Comparison of ENCODE assay signal across 31 cellular contexts in the genomic region with DNA sequence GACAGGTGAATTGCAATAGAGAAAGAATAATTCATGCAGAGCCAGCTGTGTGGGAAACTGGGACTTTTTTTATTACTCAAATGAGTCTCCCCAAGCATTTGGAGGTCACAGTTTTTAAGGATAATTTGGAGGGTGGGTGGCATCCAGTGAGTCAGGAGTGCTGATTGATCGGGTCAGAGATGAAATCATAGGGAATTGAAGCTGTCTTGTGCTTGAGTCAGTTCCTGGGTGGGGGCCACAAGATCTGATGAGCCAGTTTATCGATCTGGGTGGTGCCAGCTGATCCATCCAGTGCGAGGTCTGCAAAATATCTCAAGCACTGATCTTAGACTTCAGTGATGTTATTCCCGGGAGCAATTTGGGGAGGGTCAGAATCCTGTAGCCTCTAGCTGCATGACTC. TPM values are rescaled to one million over a fixed set of nuclear protein-coding genes. Genes with fewer than 3 reads are reported as not detected.
DNase-seq lines count a peak whose midpoint lies in the region; ATAC-seq, FAIRE-seq and TF ChIP-seq lines count a peak whose summit lies in the region.
"Had no signal": no experiment of that assay in that cellular context is flagged by ENCODE, and none has a peak within 500 bp of the region (broad histone marks: within the 10 kb centered on the region; RNA-seq: fewer than 3 reads in every experiment).

No MANE protein-coding gene starts in this region.

- WGBS in GM23248 (ENCODE audit: low coverage in 1 of 2, low lambda C conversion rate in 2 of 2, missing lambda C conversion rate in 2 of 2), 2 experiments: 29 to 31% methylated on average over 4 of the region's 4 CpGs

- no peaks in the 10 kb centered on the region for H4K20me1 ChIP-seq in GM23248 (ENCODE audit: insufficient read depth)

- H3K9me3 Mint-ChIP-seq in CD4-positive, alpha-beta memory T cell: peaks cover 0 to 3% (median 0%) of the 10 kb centered on the region in 8 donors
- H3K9me3 Mint-ChIP-seq in neural crest cell: no peaks in the 10 kb centered on the region
- no peaks in the 10 kb centered on the region for H3K9me3 Mint-ChIP-seq in activated naive CD8-positive, alpha-beta T cell treated with anti-CD3 and anti-CD28 coated beads, Interleukin-2, amount 50 U/mL, for 24 hours
- H3K9me3 Mint-ChIP-seq: nephron progenitor cell had no signal

- H3K4me3 Mint-ChIP-seq in CD4-positive, alpha-beta memory T cell: no peak overlapping the region
- peak overlapping the region; percentile 4 for H3K4me3 Mint-ChIP-seq in neural crest cell
- no peak overlapping the region for H3K4me3 Mint-ChIP-seq in activated naive CD8-positive, alpha-beta T cell treated with anti-CD3 and anti-CD28 coated beads, Interleukin-2, amount 50 U/mL, for 24 hours
- H3K4me3 Mint-ChIP-seq: nephron progenitor cell, WTC11 had no signal

- H3K4me1 ChIP-seq in CD4-positive, alpha-beta memory T cell (ENCODE audit: insufficient read depth, low read length): peaks cover 35% of the 10 kb centered on the region
- H3K4me1 ChIP-seq in GM23248 (ENCODE audit: insufficient read depth): peaks cover 37% of the 10 kb centered on the region

- no peak for FAIRE-seq in bronchial epithelial cell (lab: Jason Lieb, UNC)
- FAIRE-seq in HTR-8/SVneo (lab: Jason Lieb, UNC): no peak
- FAIRE-seq: D721Med, GM12891, pancreas had no signal

- peaks cover 50% of the 10 kb centered on the region for H3F3A ChIP-seq in GM23248 (ENCODE audit: insufficient read depth)

- ATAC-seq in activated naive CD8-positive, alpha-beta T cell treated with anti-CD3 and anti-CD28 coated beads, Interleukin-2, amount 50 U/mL, for 24 hours: no peak
- ATAC-seq: body of pancreas, heart left ventricle, lower lobe of right lung, mucosa of descending colon, Panc1, pancreas, upper lobe of right lung, WTC11 had no signal

- peaks cover 16% of the 10 kb centered on the region for H3K36me3 ChIP-seq in CD4-positive, alpha-beta memory T cell (ENCODE audit: insufficient read depth, low read length)
- peaks cover 14% of the 10 kb centered on the region for H3K36me3 ChIP-seq in GM23248 (ENCODE audit: low read depth)
- peaks cover 20% of the 10 kb centered on the region for H3K36me3 ChIP-seq in bronchial epithelial cell (ENCODE audit: control insufficient read depth, insufficient read depth, low read length)

- H3K36me3 Mint-ChIP-seq in CD4-positive, alpha-beta memory T cell: peaks cover 23 to 32% of the 10 kb centered on the region in 2 donors
- peaks cover 20% of the 10 kb centered on the region for H3K36me3 Mint-ChIP-seq in neural crest cell (ENCODE audit: low read depth)
- peaks cover 44% of the 10 kb centered on the region for H3K36me3 Mint-ChIP-seq in activated naive CD8-positive, alpha-beta T cell treated with anti-CD3 and anti-CD28 coated beads, Interleukin-2, amount 50 U/mL, for 24 hours (ENCODE audit: low read depth)

- no peak overlapping the region for H3K4me2 ChIP-seq in GM23248 (ENCODE audit: unreplicated experiment)

- H3K4me1 Mint-ChIP-seq in CD4-positive, alpha-beta memory T cell: peaks cover 27 to 50% (median 41%) of the 10 kb centered on the region in 4 donors
- peaks cover 49% of the 10 kb centered on the region for H3K4me1 Mint-ChIP-seq in neural crest cell
- H3K4me1 Mint-ChIP-seq in activated naive CD8-positive, alpha-beta T cell treated with anti-CD3 and anti-CD28 coated beads, Interleukin-2, amount 50 U/mL, for 24 hours: peaks cover 39% of the 10 kb centered on the region

- no peaks in the 10 kb centered on the region for H3K9me3 ChIP-seq in CD4-positive, alpha-beta memory T cell (ENCODE audit: control insufficient read depth in 1 of 2, low read length in 2 of 2)
- H3K9me3 ChIP-seq in GM23248 (ENCODE audit: low read depth): no peaks in the 10 kb centered on the region
- H3K9me3 ChIP-seq: body of pancreas, heart left ventricle, lower lobe of right lung, mucosa of descending colon, pancreas, right atrium auricular region, SJCRH30, upper lobe of right lung had no signal

- H3K27me3 Mint-ChIP-seq in CD4-positive, alpha-beta memory T cell: no peaks in the 10 kb centered on the region
- no peaks in the 10 kb centered on the region for H3K27me3 Mint-ChIP-seq in neural crest cell (ENCODE audit: low read depth)
- H3K27me3 Mint-ChIP-seq in activated naive CD8-positive, alpha-beta T cell treated with anti-CD3 and anti-CD28 coated beads, Interleukin-2, amount 50 U/mL, for 24 hours: no peaks in the 10 kb centered on the region

- TF ChIP-seq CTCF in bronchial epithelial cell (IDR thresholded peaks at IDR 0.05; ENCODE audit: insufficient read depth, low read length, severe bottlenecking) (no peak), neural crest cell (conservative IDR thresholded peaks at IDR 0.05) (no peak)

- no peak overlapping the region for H2AFZ ChIP-seq in GM23248

- POLR2A ChIA-PET in CD4-positive, alpha-beta memory T cell (lab: Charles Lee; ENCODE audit: partially characterized antibody): interaction anchor here (20.2 to 21.9 kb wide), 2 partner anchors 12 to 41 kb away, joined by 479 to 551 read pairs; a partner anchor contains a TSS

- CTCF ChIA-PET in CD4-positive, alpha-beta memory T cell (lab: Charles Lee; ENCODE audit: partially characterized antibody): interaction anchor here (1.1 to 2.7 kb wide), 3 partner anchors 10 to 149 kb away, joined by 3 to 11 read pairs (median 8); a partner anchor contains a TSS

- H3K9ac ChIP-seq in GM23248: no peak overlapping the region

- no peaks in the 10 kb centered on the region for H3K9me2 ChIP-seq in GM23248 (ENCODE audit: insufficient read depth)

- DNase-seq in CD4-positive, alpha-beta memory T cell: no peak
- DNase-seq in GM23248: peak; percentile 46
- DNase-seq in bronchial epithelial cell (ENCODE audit: low read depth): peak; percentile 53
- DNase-seq in neural crest cell (ENCODE audit: low read depth, low spot score): no peak
- no peak for DNase-seq in HT-29 (ENCODE audit: low spot score)
- no peak for DNase-seq in HTR-8/SVneo (ENCODE audit: insufficient read length, low spot score)
- no peak for DNase-seq in activated naive CD8-positive, alpha-beta T cell treated with anti-CD3 and anti-CD28 coated beads, Interleukin-2, amount 50 U/mL, for 24 hours
- DNase-seq: activated CD4-positive, alpha-beta T cell treated with anti-CD3 and anti-CD28 coated beads, Interleukin-2, amount 50 U/mL, for 4 hours; activated naive CD4-positive, alpha-beta T cell; body of pancreas; GOT3; heart left ventricle; IMR-90; kidney glomerular epithelial cell; lower lobe of right lung; mucosa of descending colon; NCI-H1105; NCI-H1930; NCI-H69; nephron progenitor cell; pancreas; SJCRH30; substantia nigra; upper lobe of right lung had no signal

- no peaks in the 10 kb centered on the region for H3K27me3 ChIP-seq in CD4-positive, alpha-beta memory T cell (ENCODE audit: insufficient read depth, low read length)
- H3K27me3 ChIP-seq in GM23248 (replicated peaks; ENCODE audit: insufficient read depth): no peaks in the 10 kb centered on the region
- H3K27me3 ChIP-seq in bronchial epithelial cell (ENCODE audit: control insufficient read depth, insufficient read depth, low read length): no peaks in the 10 kb centered on the region
- H3K27me3 ChIP-seq: body of pancreas, heart left ventricle, pancreas, right atrium auricular region, SJCRH30, upper lobe of right lung had no signal

- H3K4me3 ChIP-seq in CD4-positive, alpha-beta memory T cell (ENCODE audit: low read length in 2 of 2): no peak overlapping the region
- H3K4me3 ChIP-seq in GM23248: no peak overlapping the region
- no peak overlapping the region for H3K4me3 ChIP-seq in bronchial epithelial cell (ENCODE audit: low read depth, low read length)
- H3K4me3 ChIP-seq: body of pancreas, heart left ventricle, lower lobe of right lung, mucosa of descending colon, pancreas, right atrium auricular region, SJCRH30, upper lobe of right lung had no signal

- in situ Hi-C loops in GM23248 (cut with MboI): no loop called here

- no peak overlapping the region for H3K27ac ChIP-seq in CD4-positive, alpha-beta memory T cell (ENCODE audit: low read depth, low read length)
- peak overlapping the region; percentile 89 for H3K27ac ChIP-seq in GM23248
- H3K27ac ChIP-seq: body of pancreas, C4-2B, epithelial cell of prostate, heart left ventricle, lower lobe of right lung, pancreas, right atrium auricular region, SJCRH30, upper lobe of right lung had no signal

- H3K79me2 ChIP-seq in GM23248 (ENCODE audit: insufficient read depth): peaks cover 25% of the 10 kb centered on the region

- intact Hi-C loops in CD4-positive, alpha-beta memory T cell (cut with micrococcal nuclease): loop anchor here (5.0 kb wide), 1 partner anchor 241 kb away; a partner anchor contains a TSS

- H3K27ac Mint-ChIP-seq in CD4-positive, alpha-beta memory T cell: peak overlapping the region in 4 of 7 donors; percentile 18 to 80 (median 46)
- H3K27ac Mint-ChIP-seq in neural crest cell (ENCODE audit: unreplicated experiment): no peak overlapping the region
- H3K27ac Mint-ChIP-seq in activated naive CD8-positive, alpha-beta T cell treated with anti-CD3 and anti-CD28 coated beads, Interleukin-2, amount 50 U/mL, for 24 hours: no peak overlapping the region

RNA-seq across cellular contexts. Expression of a gene that starts 9.9 kb away (rescaled TPM):
- total RNA-seq in CD4-positive, alpha-beta memory T cell: 10 to 100 TPM; 92.9 to 94.2 TPM
- polyA plus RNA-seq in CD4-positive, alpha-beta memory T cell: 100 to 1,000 TPM; 143 to 168 TPM
- total RNA-seq in GM23248 (2014; rRNA removed; shearing (Covaris generic)): not detected in 2 replicates
- 0.14 TPM in 1 of 2 replicates, not detected in the other for polyA plus RNA-seq in GM23248 (2016; fragmentation: Nextera tagmentation; extraction: Ambion mirVana)
- 0.13 and 0.26 TPM in 2 replicates for total RNA-seq in bronchial epithelial cell
- total RNA-seq in neural crest cell: 0.49 and 0.64 TPM in 2 replicates
- total RNA-seq in HT-29 (2014; rRNA removed; shearing (Covaris generic)): 0.08 and 0.31 TPM in 2 replicates

RNA-seq across cellular contexts. Expression of a gene that starts 11.3 kb away (rescaled TPM):
- 100 to 1,000 TPM; 192 to 200 TPM for total RNA-seq in CD4-positive, alpha-beta memory T cell
- polyA plus RNA-seq in CD4-positive, alpha-beta memory T cell: 10 to 100 TPM; 82.1 to 91.9 TPM
- total RNA-seq in GM23248 (2014; rRNA removed; shearing (Covaris generic)): 63.8 and 77.3 TPM in 2 replicates
- 69.3 and 78.7 TPM in 2 replicates for polyA plus RNA-seq in GM23248 (2016; fragmentation: Nextera tagmentation; extraction: Ambion mirVana)
- total RNA-seq in bronchial epithelial cell: 45.0 and 49.9 TPM in 2 replicates
- 35.7 and 39.0 TPM in 2 replicates for total RNA-seq in neural crest cell
- total RNA-seq in HT-29 (2014; rRNA removed; shearing (Covaris generic)): 69.8 and 90.2 TPM in 2 replicates

Comparison
In these comparisons a context has a peak if more than half of its experiments do, and no peak if none do; other contexts are left out.
1. DNase-seq: peak in GM23248 (single experiment) and bronchial epithelial cell (single experiment); none in CD4-positive, alpha-beta memory T cell (0 of 5), neural crest cell (single experiment), HT-29 (single experiment), HTR-8/SVneo (single experiment) and activated naive CD8-positive, alpha-beta T cell treated with anti-CD3 and anti-CD28 coated beads, Interleukin-2, amount 50 U/mL, for 24 hours (single experiment).
2. H3K27ac Mint-ChIP-seq: peak in CD4-positive, alpha-beta memory T cell (4 of 7); none in neural crest cell (single experiment) and activated naive CD8-positive, alpha-beta T cell treated with anti-CD3 and anti-CD28 coated beads, Interleukin-2, amount 50 U/mL, for 24 hours (single experiment).
3. RNA of a gene that starts 9.9 kb away (total RNA-seq): 92.9 to 94.2 TPM in CD4-positive, alpha-beta memory T cell; 0.49 to 0.64 TPM in neural crest cell, 0.13 to 0.26 TPM in bronchial epithelial cell, 0.08 to 0.31 TPM in HT-29 and not detected in GM23248; every median in the first group is over 10 times any median in the second.